ENCODE assay signal across 24 cellular contexts in genomic region chr6:100378576-100378975, GRCh38.
DNase-seq lines count a peak whose midpoint lies in the region; TF ChIP-seq lines count a peak whose summit lies in the region.
"Had no signal": no experiment of that assay in that cellular context is flagged by ENCODE, and none has a peak within 500 bp of the region (broad histone marks: within the 10 kb centered on the region; RNA-seq: fewer than 3 reads in every experiment).

No MANE protein-coding gene starts in this region.

- DNase-seq in DMS 273 (lab: John Stamatoyannopoulos, UW; ENCODE audit: unreplicated experiment) = peak; percentile 18
- DNase-seq in DMS 273 treated with DMSO at 0.1 percent for 48 hours (lab: John Stamatoyannopoulos, UW) = no peak
- peak; percentile 79 for DNase-seq in NCI-H82 (lab: John Stamatoyannopoulos, UW)
- DNase-seq in fibroblast of gingiva (ENCODE audit: low read depth) = peak; percentile 34
- peak; percentile 18 for DNase-seq in renal cortical epithelial cell (ENCODE audit: low read depth)
- no peak for DNase-seq in C1 segment of cervical spinal cord (lab: John Stamatoyannopoulos, UW)
- DNase-seq in tibial artery = no peak
- DNase-seq in stimulated activated CD4-positive, alpha-beta T cell treated with anti-CD3 and anti-CD28 coated beads, Interleukin-2, amount 100 ng/mL, for 24 hours = no peak
- DNase-seq: BE2C, DMS79, GF-D8, Kasumi-1, MM.1S, NCI-H1417, NCI-H1694, NCI-H2029 treated with DMSO at 0.1 percent for 48 hours, NCI-H2227 treated with DMSO at 0.1 percent for 48 hours, NCI-H510A, NCI-H774, SHP77, T-cell had no signal

- H3K27ac ChIP-seq in tibial artery = no peak overlapping the region
- H3K27ac ChIP-seq: 22Rv1, RWPE1 had no signal

- peaks cover 0 to 18% (median 0%) of the 10 kb centered on the region in 4 donors for H3K4me1 ChIP-seq in tibial artery
- H3K4me1 ChIP-seq: BE2C had no signal

- no peaks in the 10 kb centered on the region for H3K9me3 ChIP-seq in tibial artery
- H3K9me3 ChIP-seq: BE2C had no signal

- intact Hi-C loops in tibial artery (cut with DNase I; ENCODE audit: low total_unique reads) = no loop called here

- no peak for TF ChIP-seq CTCF in tibial artery (IDR thresholded peaks at IDR 0.05)

- H3K27me3 ChIP-seq in tibial artery = no peaks in the 10 kb centered on the region

- H3K36me3 ChIP-seq in tibial artery = no peaks in the 10 kb centered on the region
- H3K36me3 ChIP-seq: BE2C had no signal

- H3K4me3 ChIP-seq in tibial artery = no peak overlapping the region
- H3K4me3 ChIP-seq: K562 had no signal

Comparison
In these comparisons a context has a peak if more than half of its experiments do, and no peak if none do; other contexts are left out.
1. DNase-seq: peak in DMS 273 (single experiment), NCI-H82 (single experiment), fibroblast of gingiva (single experiment) and renal cortical epithelial cell (single experiment); none in DMS 273 treated with DMSO at 0.1 percent for 48 hours (single experiment), C1 segment of cervical spinal cord (0 of 14), tibial artery (0 of 2) and stimulated activated CD4-positive, alpha-beta T cell treated with anti-CD3 and anti-CD28 coated beads, Interleukin-2, amount 100 ng/mL, for 24 hours (0 of 2).